24 cellular contexts compared by ENCODE assay signal in the genomic region with DNA sequence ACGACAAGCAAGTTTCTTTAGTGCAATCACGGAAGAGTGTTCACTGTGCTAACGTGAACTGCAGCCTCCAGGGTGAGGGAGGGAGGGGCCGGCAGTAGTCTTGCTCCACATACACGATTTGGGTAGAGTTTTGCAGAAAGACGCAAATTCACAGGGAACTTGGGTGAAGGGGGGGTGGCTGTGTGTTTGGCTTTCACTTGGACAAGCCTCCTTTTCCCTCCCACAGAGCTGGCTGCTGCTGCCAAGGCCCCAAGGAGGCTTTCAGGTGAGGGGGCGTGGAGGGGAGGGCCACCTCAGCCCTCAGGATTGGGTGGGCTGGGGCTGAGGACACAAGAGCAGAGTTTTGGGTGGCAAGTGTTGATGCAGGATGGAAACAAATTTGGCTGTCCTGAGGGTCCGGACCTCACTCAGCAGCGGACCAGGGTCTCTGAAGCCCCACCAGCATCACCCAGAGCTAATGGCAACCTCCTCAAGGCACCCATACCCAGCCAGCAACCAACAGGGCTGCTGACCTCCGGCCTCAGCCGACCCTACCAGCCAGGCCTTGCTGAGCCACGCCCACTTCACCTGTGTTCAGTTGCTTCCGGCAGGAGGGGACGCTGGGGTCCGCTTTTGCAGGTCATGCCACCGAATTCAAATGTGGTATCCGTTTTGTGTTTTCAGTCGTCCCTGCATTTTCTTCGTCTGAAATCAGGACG.
DNase-seq lines count a peak whose midpoint lies in the region; ATAC-seq and TF ChIP-seq lines count a peak whose summit lies in the region.
"Had no signal": no experiment of that assay in that cellular context is flagged by ENCODE, and none has a peak within 500 bp of the region (broad histone marks: within the 10 kb centered on the region; RNA-seq: fewer than 3 reads in every experiment).

No MANE protein-coding gene starts in this region.

- in situ Hi-C loops in HAP-1 (cut with MboI; ENCODE audit: low sequenced_read_pairs), result no loop called here

- TF ChIP-seq CTCF in stomach (IDR thresholded peaks at IDR 0.05), result no peak

- no peak overlapping the region for H3K27ac ChIP-seq in stomach
- H3K27ac ChIP-seq: brain microvascular endothelial cell, epithelial cell of prostate, psoas muscle, testis had no signal

- peaks cover 0 to 12% (median 10%) of the 10 kb centered on the region in 4 donors for H3K4me1 ChIP-seq in stomach
- no peaks in the 10 kb centered on the region for H3K4me1 ChIP-seq in HAP-1
- H3K4me1 ChIP-seq: psoas muscle, testis had no signal

- H3K27me3 ChIP-seq in H7 (ENCODE audit: control insufficient read depth, insufficient read depth, low read length) (no peaks in the 10 kb centered on the region), stomach (peaks cover 0 to 22% (median 0%) of the 10 kb centered on the region in 3 donors), HAP-1 (ENCODE audit: low read depth) (no peaks in the 10 kb centered on the region)
- H3K27me3 ChIP-seq: brain microvascular endothelial cell, testis had no signal

- 59 to 68% (median 63%) methylated on average over 19 to 20 of the region's 20 CpGs for WGBS in stomach, 5 donors

- ATAC-seq in left lobe of liver (peak; percentile 55), GM19455 (IDR thresholded peaks at IDR 0.05; ENCODE audit: unreplicated experiment) (no peak)
- ATAC-seq: activated naive CD8-positive, alpha-beta T cell treated with anti-CD3 and anti-CD28 coated beads, Interleukin-2, amount 50 U/mL, for 24 hours; naive thymus-derived CD8-positive, alpha-beta T cell; psoas muscle had no signal

- H3K4me3 ChIP-seq in H7 (ENCODE audit: insufficient read depth, low read depth, low read length) (no peak overlapping the region), stomach (no peak overlapping the region), HAP-1 (no peak overlapping the region)
- H3K4me3 ChIP-seq: psoas muscle, testis had no signal

- intact Hi-C loops in stomach (cut with DNase I; ENCODE audit: low total_unique reads), result no loop called here

- no peaks in the 10 kb centered on the region for H3K9me3 ChIP-seq in stomach
- H3K9me3 ChIP-seq in HAP-1, result no peaks in the 10 kb centered on the region
- H3K9me3 ChIP-seq: psoas muscle, SK-N-SH, testis had no signal

- DNase-seq in H7 (peak; percentile 63), NOMO-1 treated with DMSO at 0.1 percent for 48 hours (lab: John Stamatoyannopoulos, UW; ENCODE audit: unreplicated experiment) (peak; percentile 92), left lobe of liver (ENCODE audit: low spot score) (no peak), stomach (peak; percentile 16), NCI-H1105 (lab: John Stamatoyannopoulos, UW) (no peak), HAP-1 (ENCODE audit: low spot score in 2 of 2) (no peak)
- DNase-seq: activated CD4-positive, CD25-positive, alpha-beta regulatory T cell treated with anti-CD3 and anti-CD28 coated beads, Interleukin-2, amount 50 U/mL, for 72 hours; activated naive CD8-positive, alpha-beta T cell treated with anti-CD3 and anti-CD28 coated beads, Interleukin-2, amount 50 U/mL, for 24 hours; brain microvascular endothelial cell; COR-L47; EL; Kasumi-1; kidney glomerular epithelial cell; mesenchymal stem cell; NCI-H1417 treated with DMSO at 0.1 percent for 48 hours; NCI-H2171 treated with DMSO at 0.1 percent for 48 hours; NCI-H748 treated with DMSO at 0.1 percent for 48 hours; psoas muscle; stimulated activated CD4-positive, alpha-beta T cell treated with anti-CD3 and anti-CD28 coated beads, Interleukin-12 subunit alpha, Interleukin-12 subunit beta, amount 100 ng/mL, for 4 hours; testis had no signal

- no peak for TF ChIP-seq POLR2A in stomach (IDR thresholded peaks at IDR 0.05)

- no peaks in the 10 kb centered on the region for H3K36me3 ChIP-seq in H7 (replicated peaks; ENCODE audit: control insufficient read depth, insufficient read depth, low read length)
- H3K36me3 ChIP-seq in stomach, result no peaks in the 10 kb centered on the region
- H3K36me3 ChIP-seq in HAP-1 (replicated peaks), result no peaks in the 10 kb centered on the region
- H3K36me3 ChIP-seq: brain microvascular endothelial cell had no signal

- TF ChIP-seq EP300 in stomach (IDR thresholded peaks at IDR 0.05), result no peak

Comparison
In these comparisons a context has a peak if more than half of its experiments do, and no peak if none do; other contexts are left out.
1. DNase-seq: peak in H7 (single experiment), NOMO-1 treated with DMSO at 0.1 percent for 48 hours (single experiment) and stomach (single experiment); none in left lobe of liver (single experiment), NCI-H1105 (single experiment) and HAP-1 (0 of 2).